In genomic region chr16:8960788-8961109, GRCh38 we compare ENCODE assay signal across 11 cellular contexts. TPM values are rescaled to one million over a fixed set of nuclear protein-coding genes. Genes with fewer than 3 reads are reported as not detected.
DNase-seq lines count a peak whose midpoint lies in the region; ATAC-seq and TF ChIP-seq lines count a peak whose summit lies in the region.
"Had no signal": no experiment of that assay in that cellular context is flagged by ENCODE, and none has a peak within 500 bp of the region (broad histone marks: within the 10 kb centered on the region; RNA-seq: fewer than 3 reads in every experiment).

No MANE protein-coding gene starts in this region.

- H3K9me3 Mint-ChIP-seq in CD4-positive, alpha-beta T cell = no peaks in the 10 kb centered on the region
- no peaks in the 10 kb centered on the region for H3K9me3 Mint-ChIP-seq in dendritic cell treated with granulocyte-macrophage colony-stimulating factor and Interleukin-4, amounts not matched to agents 40 ng/mL and 50 ng/mL, for 4 days
- no peaks in the 10 kb centered on the region for H3K9me3 Mint-ChIP-seq in nephron progenitor cell

- peak overlapping the region; percentile 97 for H3K4me3 Mint-ChIP-seq in CD4-positive, alpha-beta T cell
- H3K4me3 Mint-ChIP-seq in dendritic cell treated with granulocyte-macrophage colony-stimulating factor and Interleukin-4, amounts not matched to agents 40 ng/mL and 50 ng/mL, for 4 days = peak overlapping the region; percentile 52
- H3K4me3 Mint-ChIP-seq in nephron progenitor cell = peak overlapping the region; percentile 97

- no peak for DNase-seq in CD4-positive, alpha-beta T cell
- no peak for DNase-seq in nephron progenitor cell
- no peak for DNase-seq in Kasumi-1 (lab: John Stamatoyannopoulos, UW)
- no peak for DNase-seq in posterior cingulate gyrus
- DNase-seq in stimulated activated CD8-positive, alpha-beta memory T cell treated with anti-CD3 and anti-CD28 coated beads, Interleukin-4, amount 100 ng/mL, for 48 hours = no peak
- no peak for DNase-seq in COLO829 (ENCODE audit: low spot score)
- DNase-seq: GF-D8; NCI-H526 treated with DMSO at 0.1 percent for 48 hours; stimulated activated naive CD4-positive, alpha-beta T cell treated with Interleukin-2 at 50 U/mL for 16 hours had no signal

- H3K9me3 ChIP-seq in CD4-positive, alpha-beta T cell (ENCODE audit: control insufficient read depth, low read length) = no peaks in the 10 kb centered on the region
- H3K9me3 ChIP-seq in KOPT-K1 (ENCODE audit: insufficient read depth, low read length, poor library complexity, severe bottlenecking) = no peaks in the 10 kb centered on the region

- no peak overlapping the region for H3K27ac ChIP-seq in CD4-positive, alpha-beta T cell (ENCODE audit: low read depth, low read length)
- H3K27ac ChIP-seq in KOPT-K1 (ENCODE audit: low read depth, low read length, poor library complexity, severe bottlenecking) = peak overlapping the region; percentile 93

- H3K36me3 Mint-ChIP-seq in CD4-positive, alpha-beta T cell (ENCODE audit: low read depth) = peaks cover 11% of the 10 kb centered on the region
- H3K36me3 Mint-ChIP-seq in dendritic cell treated with granulocyte-macrophage colony-stimulating factor and Interleukin-4, amounts not matched to agents 40 ng/mL and 50 ng/mL, for 4 days (ENCODE audit: low read depth) = peaks cover 12% of the 10 kb centered on the region
- no peaks in the 10 kb centered on the region for H3K36me3 Mint-ChIP-seq in nephron progenitor cell (ENCODE audit: low read depth)

- H3K36me3 ChIP-seq in KOPT-K1 (ENCODE audit: insufficient read depth, low read length) = no peaks in the 10 kb centered on the region

- no peaks in the 10 kb centered on the region for H3K27me3 ChIP-seq in CD4-positive, alpha-beta T cell (ENCODE audit: control insufficient read depth, insufficient read depth, low read length)

- H3K27ac Mint-ChIP-seq in CD4-positive, alpha-beta T cell = peak overlapping the region; percentile 94
- H3K27ac Mint-ChIP-seq in dendritic cell treated with granulocyte-macrophage colony-stimulating factor and Interleukin-4, amounts not matched to agents 40 ng/mL and 50 ng/mL, for 4 days = peak overlapping the region; percentile 81
- no peak overlapping the region for H3K27ac Mint-ChIP-seq in nephron progenitor cell

- H3K27me3 Mint-ChIP-seq in CD4-positive, alpha-beta T cell = no peaks in the 10 kb centered on the region
- no peaks in the 10 kb centered on the region for H3K27me3 Mint-ChIP-seq in dendritic cell treated with granulocyte-macrophage colony-stimulating factor and Interleukin-4, amounts not matched to agents 40 ng/mL and 50 ng/mL, for 4 days
- H3K27me3 Mint-ChIP-seq in nephron progenitor cell (ENCODE audit: low read depth, poor library complexity) = peaks cover 11% of the 10 kb centered on the region

- intact Hi-C loops in CD4-positive, alpha-beta T cell (cut with DNase I, micrococcal nuclease) = loop anchor here (2.0 to 5.0 kb wide), 6 partner anchors 24 to 1782 kb away; partner anchors contain the start of genes HAPSTR1 (in 1 of the 2) and NUBP1 (in 1 of the 2)
- intact Hi-C loops in dendritic cell treated with granulocyte-macrophage colony-stimulating factor and Interleukin-4, amounts not matched to agents 40 ng/mL and 50 ng/mL, for 4 days (cut with micrococcal nuclease) = loop anchor here (5.0 kb wide), 2 partner anchors 47 to 132 kb away; partner anchors contain the start of gene HAPSTR1
- intact Hi-C loops in posterior cingulate gyrus (cut with DNase I) = no loop called here

- CTCF ChIA-PET in CD4-positive, alpha-beta T cell (lab: Charles Lee) = interaction anchor here (4.6 kb wide), 1 partner anchor 25 kb away, joined by 22 read pairs; no protein-coding TSS in a partner anchor

- peaks cover 76% of the 10 kb centered on the region for H3K4me1 Mint-ChIP-seq in CD4-positive, alpha-beta T cell (ENCODE audit: low read depth)
- H3K4me1 Mint-ChIP-seq in dendritic cell treated with granulocyte-macrophage colony-stimulating factor and Interleukin-4, amounts not matched to agents 40 ng/mL and 50 ng/mL, for 4 days (ENCODE audit: low read depth) = peaks cover 75% of the 10 kb centered on the region
- H3K4me1 Mint-ChIP-seq in nephron progenitor cell = peaks cover 73% of the 10 kb centered on the region

- TF ChIP-seq CTCF in CD4-positive, alpha-beta T cell (IDR thresholded peaks at IDR 0.05) = no peak
- TF ChIP-seq CTCF in nephron progenitor cell (IDR thresholded peaks at IDR 0.05) = no peak

- POLR2A ChIA-PET in CD4-positive, alpha-beta T cell (lab: Charles Lee) = interaction anchor here (1.0 to 1.3 kb wide), 2 partner anchors 25 to 130 kb away, joined by 4 to 5 read pairs; partner anchors contain the start of gene HAPSTR1

- ATAC-seq in CD4-positive, alpha-beta T cell (ENCODE audit: poor library complexity) = no peak

RNA-seq across cellular contexts. Expression of gene USP7, which starts 3.0 kb away (rescaled TPM):
- total RNA-seq in CD4-positive, alpha-beta T cell = 100 to 1,000 TPM; 259 to 268 TPM
